ENCODE assay signal across 27 cellular contexts in genomic region chr22:37499789-37500188, GRCh38. TPM values are rescaled to one million over a fixed set of nuclear protein-coding genes. Genes with fewer than 3 reads are reported as not detected.
DNase-seq lines count a peak whose midpoint lies in the region; ATAC-seq and TF ChIP-seq lines count a peak whose summit lies in the region.
"Had no signal": no experiment of that assay in that cellular context is flagged by ENCODE, and none has a peak within 500 bp of the region (broad histone marks: within the 10 kb centered on the region; RNA-seq: fewer than 3 reads in every experiment).

No MANE protein-coding gene starts in this region.

- TF ChIP-seq CTCF in SK-N-SH (IDR thresholded peaks at IDR 0.05) (no peak), chondrocyte (IDR thresholded peaks at IDR 0.05) (no peak), type B pancreatic cell (conservative IDR thresholded peaks at IDR 0.05) (no peak)

- peaks cover 0 to 3% of the 10 kb centered on the region in 2 experiments for H3K36me3 ChIP-seq in SK-N-SH (replicated peaks in 1 of 2; ENCODE audit: control insufficient read depth in 1 of 2, insufficient read depth in 2 of 2, low read length in 1 of 2)
- peaks cover 5 to 19% of the 10 kb centered on the region in 2 donors for H3K36me3 ChIP-seq in mucosa of rectum (ENCODE audit: control insufficient read depth in 2 of 2, insufficient read depth in 2 of 2, low read length in 2 of 2)

- H3K9me3 ChIP-seq in SK-N-SH (no peaks in the 10 kb centered on the region), mucosa of rectum (ENCODE audit: control insufficient read depth in 2 of 2, low read length in 2 of 2) (no peaks in the 10 kb centered on the region)
- H3K9me3 ChIP-seq: left lung had no signal

- peaks cover 21% of the 10 kb centered on the region for H3F3A ChIP-seq in SK-N-SH (replicated peaks; ENCODE audit: insufficient read depth)

- no peaks in the 10 kb centered on the region for H3K27me3 Mint-ChIP-seq in chondrocyte (ENCODE audit: low read depth)
- H3K27me3 Mint-ChIP-seq in type B pancreatic cell = no peaks in the 10 kb centered on the region

- POLR2A ChIA-PET in SK-N-SH (lab: Yijun Ruan, JAX) = interaction anchor here (1.0 kb wide), 1 partner anchor 68 kb away, joined by 3 read pairs; no protein-coding TSS in a partner anchor

- no peak overlapping the region for H3K4me2 ChIP-seq in SK-N-SH
- H3K4me2 ChIP-seq: smooth muscle cell had no signal

- H3K27me3 ChIP-seq in SK-N-SH (ENCODE audit: insufficient read depth) (no peaks in the 10 kb centered on the region), mucosa of rectum (ENCODE audit: control insufficient read depth in 2 of 2, insufficient read depth in 2 of 2, low read length in 2 of 2) (no peaks in the 10 kb centered on the region)
- H3K27me3 ChIP-seq: left lung had no signal

- H3K4me3 ChIP-seq in SK-N-SH (ENCODE audit: low read depth in 2 of 2, low read length in 1 of 2) (no peak overlapping the region), mucosa of rectum (ENCODE audit: low read length in 2 of 2) (no peak overlapping the region)
- H3K4me3 ChIP-seq: coronary artery, K562, left lung, SK-N-MC, smooth muscle cell had no signal

- H3K4me3 Mint-ChIP-seq in chondrocyte (ENCODE audit: unreplicated experiment) (no peak overlapping the region), type B pancreatic cell (no peak overlapping the region)
- H3K4me3 Mint-ChIP-seq: activated CD4-positive, alpha-beta memory T cell treated with anti-CD3 and anti-CD28 coated beads, Interleukin-2, amount 10 ng/mL, durations not matched to agents 7 days and 5 days; nephron progenitor cell; T-helper 17 cell had no signal

- H3K9me3 Mint-ChIP-seq in chondrocyte (ENCODE audit: low read depth) (no peaks in the 10 kb centered on the region), type B pancreatic cell (no peaks in the 10 kb centered on the region)
- H3K9me3 Mint-ChIP-seq: activated CD4-positive, alpha-beta memory T cell treated with anti-CD3 and anti-CD28 coated beads, Interleukin-2, amount 10 ng/mL, durations not matched to agents 7 days and 5 days; activated naive CD4-positive, alpha-beta T cell treated with anti-CD3 and anti-CD28 coated beads, Interleukin-2, amount 50 U/mL, for 72 hours; CD4-positive, CD25-positive, alpha-beta regulatory T cell; nephron progenitor cell had no signal

- TF ChIP-seq RAD21 in SK-N-SH (IDR thresholded peaks at IDR 0.05; ENCODE audit: low read length) = no peak; the same call in 1 of the 2 replicates

- H3K4me1 ChIP-seq in SK-N-SH (ENCODE audit: control insufficient read depth in 1 of 2, insufficient read depth in 2 of 2, low read depth in 1 of 2, low read length in 1 of 2) (peaks cover 16 to 53% of the 10 kb centered on the region in 2 experiments), mucosa of rectum (ENCODE audit: control insufficient read depth in 2 of 2, insufficient read depth in 2 of 2, low read length in 2 of 2) (peaks cover 56 to 60% of the 10 kb centered on the region in 2 donors)
- H3K4me1 ChIP-seq: parathyroid adenoma had no signal

- H3K9ac ChIP-seq in SK-N-SH = no peak overlapping the region
- peak overlapping the region in 1 of 2 donors; percentile 52 for H3K9ac ChIP-seq in mucosa of rectum (ENCODE audit: low read depth in 1 of 2, low read length in 2 of 2)
- H3K9ac ChIP-seq: parathyroid adenoma had no signal

- TF ChIP-seq EP300 in SK-N-SH (IDR thresholded peaks at IDR 0.05; ENCODE audit: borderline replicate concordance in 1 of 2, low read depth in 1 of 2, low read length in 1 of 2) = peak in 1 of 2 experiments; percentile 71; a peak in 2 of 4 replicates

- H4K20me1 ChIP-seq in SK-N-SH (ENCODE audit: insufficient read depth) = no peaks in the 10 kb centered on the region

- CTCF ChIA-PET in SK-N-SH (lab: Yijun Ruan, JAX) = interaction anchor here (1.1 to 6.0 kb wide), 11 partner anchors 9 to 182 kb away, joined by 3 to 35 read pairs (median 8); no protein-coding TSS in a partner anchor

- peaks cover 66% of the 10 kb centered on the region for H3K4me1 Mint-ChIP-seq in chondrocyte (ENCODE audit: low read depth)
- peaks cover 38% of the 10 kb centered on the region for H3K4me1 Mint-ChIP-seq in type B pancreatic cell (ENCODE audit: unreplicated experiment)

- H3K27ac ChIP-seq in SK-N-SH (ENCODE audit: low read depth in 2 of 2, low read length in 1 of 2) (peak overlapping the region in 1 of 2 experiments; percentile 72; a peak in 2 of 4 replicates), mucosa of rectum (ENCODE audit: low read depth in 2 of 2, low read length in 2 of 2) (peak overlapping the region; percentile 37 to 100)
- H3K27ac ChIP-seq: parathyroid adenoma, SK-N-MC had no signal

- H2AFZ ChIP-seq in SK-N-SH (ENCODE audit: low read depth) = no peak overlapping the region
- H2AFZ ChIP-seq: parathyroid adenoma had no signal

- ATAC-seq in SK-N-SH treated with all-trans-retinoic acid at 6 μM for 48 hours = no peak
- no peak for ATAC-seq in stimulated activated naive CD8-positive, alpha-beta T cell treated with anti-CD3 and anti-CD28 coated beads, Interleukin-15, Interleukin-2, amounts not matched to agents 100 U/mL and 50 U/mL, for 24 hours
- ATAC-seq: activated naive CD4-positive, alpha-beta T cell treated with anti-CD3 and anti-CD28 coated beads, Interleukin-2, amount 50 U/mL, for 72 hours; K562; left lung; T-helper 17 cell had no signal

- H3K36me3 Mint-ChIP-seq in chondrocyte (ENCODE audit: low read depth) (peaks cover 7% of the 10 kb centered on the region), type B pancreatic cell (no peaks in the 10 kb centered on the region)
- H3K36me3 Mint-ChIP-seq: activated naive CD4-positive, alpha-beta T cell treated with anti-CD3 and anti-CD28 coated beads, Interleukin-2, amount 50 U/mL, for 72 hours; CD4-positive, CD25-positive, alpha-beta regulatory T cell had no signal

- H3K9me2 ChIP-seq in SK-N-SH = no peaks in the 10 kb centered on the region

- no peaks in the 10 kb centered on the region for H3K79me2 ChIP-seq in SK-N-SH (ENCODE audit: insufficient read depth)
- H3K79me2 ChIP-seq: parathyroid adenoma had no signal

- WGBS in SK-N-SH (ENCODE audit: low lambda C conversion rate) = 39% methylated on average over 3 of the region's 6 CpGs

- DNase-seq in SK-N-SH = peak; percentile 87
- DNase-seq in chondrocyte (ENCODE audit: low spot score) = no peak
- no peak for DNase-seq in type B pancreatic cell (ENCODE audit: extremely low spot score, unreplicated experiment)
- no peak for DNase-seq in NCI-H1105 treated with DMSO at 0.1 percent for 48 hours (lab: John Stamatoyannopoulos, UW)
- no peak for DNase-seq in occipital lobe (lab: John Stamatoyannopoulos, UW)
- DNase-seq in stimulated activated naive CD8-positive, alpha-beta T cell treated with anti-CD3 and anti-CD28 coated beads, Interleukin-15, Interleukin-2, amounts not matched to agents 100 U/mL and 50 U/mL, for 24 hours = no peak
- DNase-seq: 8988T; activated CD4-positive, alpha-beta memory T cell treated with anti-CD3 and anti-CD28 coated beads, Interleukin-2, amount 10 ng/mL, durations not matched to agents 7 days and 5 days; activated CD4-positive, alpha-beta T cell treated with anti-CD3 and anti-CD28 coated beads for 1 hour; anterior cingulate cortex; CD4-positive, CD25-positive, alpha-beta regulatory T cell; foreskin fibroblast; left lung; NCI-H2029 treated with DMSO at 0.1 percent for 48 hours; NCI-H774; nephron progenitor cell; stimulated activated CD4-positive, alpha-beta T cell treated with anti-CD3 and anti-CD28 coated beads, Interleukin-2, amount 100 ng/mL, for 24 hours; T-helper 17 cell had no signal

- peak overlapping the region; percentile 17 for H3K27ac Mint-ChIP-seq in chondrocyte (ENCODE audit: unreplicated experiment)
- peak overlapping the region; percentile 58 for H3K27ac Mint-ChIP-seq in type B pancreatic cell
- H3K27ac Mint-ChIP-seq: activated CD4-positive, alpha-beta memory T cell treated with anti-CD3 and anti-CD28 coated beads, Interleukin-2, amount 10 ng/mL, durations not matched to agents 7 days and 5 days; activated naive CD4-positive, alpha-beta T cell treated with anti-CD3 and anti-CD28 coated beads, Interleukin-2, amount 50 U/mL, for 72 hours; nephron progenitor cell; T-helper 17 cell had no signal

TF ChIP-seq in SK-N-SH, 30 proteins besides CTCF, POLR2A, EP300 and RAD21 (continues in another document):
- TF ChIP-seq RCOR1 (IDR thresholded peaks at IDR 0.05; ENCODE audit: low read length) (peak; percentile 58; the same call in 1 of the 2 replicates), NRF1 (IDR thresholded peaks at IDR 0.05; ENCODE audit: low read depth, low read length) (no peak), TAF1 (IDR thresholded peaks at IDR 0.05; ENCODE audit: borderline replicate concordance, low read depth, low read length) (no peak), NFIC (IDR thresholded peaks at IDR 0.05; ENCODE audit: borderline replicate concordance) (no peak), GATA2 (CRISPR knock-in tag; IDR thresholded peaks at IDR 0.05) (peak; percentile 26; the same call in 1 of the 2 replicates), MXI1 (IDR thresholded peaks at IDR 0.05; ENCODE audit: low read depth, low read length) (peak; percentile 96)

TF ChIP-seq in SK-N-SH treated with all-trans-retinoic acid at 6 μM for 48 hours, 23 proteins besides CTCF, POLR2A, EP300 and RAD21 (continues in another document):
- no peak for TF ChIP-seq GLIS3 (CRISPR knock-in tag; IDR thresholded peaks at IDR 0.05)
- TF ChIP-seq ZC3H10 (CRISPR knock-in tag; IDR thresholded peaks at IDR 0.05) = no peak
- TF ChIP-seq OSR1 (CRISPR knock-in tag; IDR thresholded peaks at IDR 0.05) = no peak
- TF ChIP-seq ZNF8 (CRISPR knock-in tag; IDR thresholded peaks at IDR 0.05) = no peak
- no peak for TF ChIP-seq TOX (CRISPR knock-in tag; IDR thresholded peaks at IDR 0.05; ENCODE audit: borderline replicate concordance)
- TF ChIP-seq CSDC2 (CRISPR knock-in tag; IDR thresholded peaks at IDR 0.05) = no peak
- TF ChIP-seq RARB (CRISPR knock-in tag; IDR thresholded peaks at IDR 0.05) = no peak
- TF ChIP-seq ISL1 (CRISPR knock-in tag; IDR thresholded peaks at IDR 0.05) = no peak

RNA-seq across cellular contexts. Expression of gene MFNG, which starts 13.6 kb away (rescaled TPM):
- polyA plus RNA-seq in SK-N-SH (2012; rRNA removed) = 0.18 and 0.34 TPM in 2 replicates
- 0.13 and 0.14 TPM in 2 replicates for polyA plus RNA-seq in SK-N-SH (2012; cell fraction: cytosol; rRNA removed)
- 1.4 and 2.6 TPM in 2 replicates for polyA plus RNA-seq in SK-N-SH (2012; cell fraction: nucleus; rRNA removed)
- total RNA-seq in chondrocyte (1.1 to 2.1 TPM (median 1.2 TPM) in 3 replicates), type B pancreatic cell (ENCODE audit: low replicate concordance) (0.76 and 0.82 TPM in 2 replicates), occipital lobe (3.9 TPM)
- total RNA-seq: RPMI7951, smooth muscle cell had no signal

RNA-seq across cellular contexts. Expression of gene CARD10, which starts 19.4 kb away (rescaled TPM):
- 13.9 and 14.5 TPM in 2 replicates for polyA plus RNA-seq in SK-N-SH (2012; rRNA removed)
- polyA plus RNA-seq in SK-N-SH (2012; cell fraction: cytosol; rRNA removed) = 4.4 and 7.2 TPM in 2 replicates
- polyA plus RNA-seq in SK-N-SH (2012; cell fraction: nucleus; rRNA removed) = 27.9 and 29.5 TPM in 2 replicates
- 7.0 to 14.2 TPM (median 13.5 TPM) in 3 replicates for total RNA-seq in chondrocyte
- total RNA-seq in type B pancreatic cell (ENCODE audit: low replicate concordance) = 9.9 and 14.8 TPM in 2 replicates
- 2.0 TPM for total RNA-seq in occipital lobe
- total RNA-seq: CD4-positive, CD25-positive, alpha-beta regulatory T cell had no signal
- polyA plus RNA-seq: CD4-positive, CD25-positive, alpha-beta regulatory T cell had no signal
